Comparison of ENCODE assay signal across 15 cellular contexts in the genomic region with DNA sequence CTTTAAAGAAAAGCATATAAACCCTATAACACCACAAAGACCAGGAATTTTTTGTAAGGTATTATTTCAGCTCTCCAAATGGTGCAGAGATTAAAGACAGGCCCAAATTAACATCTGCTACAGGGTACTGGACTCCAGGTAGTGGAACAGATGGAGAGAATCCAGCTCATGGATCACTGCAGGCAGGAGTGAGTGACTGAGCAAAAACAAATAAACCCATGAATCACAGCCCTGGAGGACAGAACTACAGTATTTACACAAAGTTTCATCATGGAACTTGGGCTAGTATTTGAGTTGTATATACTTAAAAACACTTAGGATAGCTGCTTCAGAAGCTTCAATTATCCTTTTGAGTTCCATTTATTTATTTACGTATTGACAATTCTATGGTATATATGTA.
A peak's percentile ranks its signal among the peaks of the same experiment; 100 is the strongest.
DNase-seq lines count a peak whose midpoint lies in the region; ATAC-seq and TF ChIP-seq lines count a peak whose summit lies in the region.
"Had no signal": no experiment of that assay in that cellular context is flagged by ENCODE, and none has a peak within 500 bp of the region (broad histone marks: within the 10 kb centered on the region; RNA-seq: fewer than 3 reads in every experiment).

No MANE protein-coding gene starts in this region.

- H3K4me1 ChIP-seq in GM23248 (ENCODE audit: insufficient read depth) (no peaks in the 10 kb centered on the region), Panc1 (ENCODE audit: control insufficient read depth, insufficient read depth, low read length) (peaks cover 6% of the 10 kb centered on the region; the same call in 1 of the 2 replicates), mucosa of descending colon (ENCODE audit: low read depth) (no peaks in the 10 kb centered on the region)

- no peaks in the 10 kb centered on the region for H3K36me3 Mint-ChIP-seq in activated naive CD8-positive, alpha-beta T cell treated with anti-CD3 and anti-CD28 coated beads for 36 hours

- TF ChIP-seq CTCF in Panc1 (IDR thresholded peaks at IDR 0.05) (no peak), epithelial cell of proximal tubule (conservative IDR thresholded peaks at IDR 0.05; ENCODE audit: low read depth, low read length) (no peak), mucosa of descending colon (IDR thresholded peaks at IDR 0.05) (no peak)

- H3K27ac Mint-ChIP-seq in activated naive CD8-positive, alpha-beta T cell treated with anti-CD3 and anti-CD28 coated beads for 36 hours: no peak overlapping the region
- H3K27ac Mint-ChIP-seq: activated CD4-positive, alpha-beta T cell treated with anti-CD3 and anti-CD28 coated beads, Interleukin-2, amount 10 ng/mL, durations not matched to agents 7 days and 5 days; activated naive CD4-positive, alpha-beta T cell treated with anti-CD3 and anti-CD28 coated beads for 36 hours had no signal

- no peaks in the 10 kb centered on the region for H3K9me2 ChIP-seq in GM23248 (ENCODE audit: insufficient read depth)

- intact Hi-C loops in Panc1 (cut with micrococcal nuclease; ENCODE audit: unreplicated experiment) (no loop called here), mucosa of descending colon (cut with DNase I, micrococcal nuclease) (no loop called here)

- no peaks in the 10 kb centered on the region for H3K9me3 Mint-ChIP-seq in activated naive CD8-positive, alpha-beta T cell treated with anti-CD3 and anti-CD28 coated beads for 36 hours
- H3K9me3 Mint-ChIP-seq: activated CD4-positive, alpha-beta T cell treated with anti-CD3 and anti-CD28 coated beads, Interleukin-2, amount 10 ng/mL, durations not matched to agents 7 days and 5 days; activated naive CD4-positive, alpha-beta T cell treated with anti-CD3 and anti-CD28 coated beads for 36 hours had no signal

- H3K36me3 ChIP-seq in GM23248 (ENCODE audit: low read depth): no peaks in the 10 kb centered on the region
- H3K36me3 ChIP-seq in Panc1 (ENCODE audit: control insufficient read depth, insufficient read depth, low read length): no peaks in the 10 kb centered on the region
- no peaks in the 10 kb centered on the region for H3K36me3 ChIP-seq in mucosa of descending colon (ENCODE audit: low read depth)

- CTCF ChIA-PET in Panc1 (lab: Charles Lee): no interaction called here

- in situ Hi-C loops in GM23248 (cut with MboI): no loop called here
- in situ Hi-C loops in Panc1 (cut with HindIII; ENCODE audit: low pct_unique_long_range_greater_than_20kb, low sequenced_read_pairs): no loop called here

- no peaks in the 10 kb centered on the region for H4K20me1 ChIP-seq in GM23248 (ENCODE audit: insufficient read depth)

- ATAC-seq in Panc1: peak; percentile 97
- ATAC-seq in mucosa of descending colon: peak; percentile 21
- no peak for ATAC-seq in HG03095 (IDR thresholded peaks at IDR 0.05; ENCODE audit: unreplicated experiment)
- no peak for ATAC-seq in GM21529 (IDR thresholded peaks at IDR 0.05; ENCODE audit: unreplicated experiment)
- ATAC-seq: left ventricle myocardium superior had no signal

- no peaks in the 10 kb centered on the region for H3F3A ChIP-seq in GM23248 (ENCODE audit: insufficient read depth)

- H3K79me2 ChIP-seq in GM23248 (ENCODE audit: insufficient read depth): no peaks in the 10 kb centered on the region

- H3K4me2 ChIP-seq in GM23248 (ENCODE audit: unreplicated experiment): no peak overlapping the region

- no peak overlapping the region for H3K4me3 Mint-ChIP-seq in activated naive CD8-positive, alpha-beta T cell treated with anti-CD3 and anti-CD28 coated beads for 36 hours
- H3K4me3 Mint-ChIP-seq: activated CD4-positive, alpha-beta T cell treated with anti-CD3 and anti-CD28 coated beads, Interleukin-2, amount 10 ng/mL, durations not matched to agents 7 days and 5 days; activated naive CD4-positive, alpha-beta T cell treated with anti-CD3 and anti-CD28 coated beads for 36 hours; CD8-positive, alpha-beta memory T cell had no signal

- POLR2A ChIA-PET in Panc1 (lab: Charles Lee): no interaction called here

- no peak overlapping the region for H3K4me3 ChIP-seq in GM23248
- H3K4me3 ChIP-seq in Panc1 (ENCODE audit: low read depth in 2 of 2, low read length in 2 of 2): no peak overlapping the region
- H3K4me3 ChIP-seq in epithelial cell of proximal tubule (ENCODE audit: low read depth, low read length): no peak overlapping the region
- H3K4me3 ChIP-seq in mucosa of descending colon: no peak overlapping the region
- H3K4me3 ChIP-seq: SK-N-MC had no signal

- no peak overlapping the region for H2AFZ ChIP-seq in GM23248

- H3K27me3 Mint-ChIP-seq in activated naive CD8-positive, alpha-beta T cell treated with anti-CD3 and anti-CD28 coated beads for 36 hours: no peaks in the 10 kb centered on the region
- H3K27me3 Mint-ChIP-seq: activated CD4-positive, alpha-beta T cell treated with anti-CD3 and anti-CD28 coated beads, Interleukin-2, amount 10 ng/mL, durations not matched to agents 7 days and 5 days; CD8-positive, alpha-beta memory T cell had no signal

- no TSS peak for BruUV-seq in Panc1 (replicated peaks; lab: Mats Ljungman, UMichigan)

- no peaks in the 10 kb centered on the region for H3K4me1 Mint-ChIP-seq in activated naive CD8-positive, alpha-beta T cell treated with anti-CD3 and anti-CD28 coated beads for 36 hours
- H3K4me1 Mint-ChIP-seq: activated CD4-positive, alpha-beta T cell treated with anti-CD3 and anti-CD28 coated beads, Interleukin-2, amount 10 ng/mL, durations not matched to agents 7 days and 5 days had no signal

- H3K9me3 ChIP-seq in GM23248 (ENCODE audit: low read depth): no peaks in the 10 kb centered on the region
- no peaks in the 10 kb centered on the region for H3K9me3 ChIP-seq in Panc1 (ENCODE audit: control insufficient read depth, insufficient read depth, low read depth, low read length)
- no peaks in the 10 kb centered on the region for H3K9me3 ChIP-seq in mucosa of descending colon

- DNase-seq in GM23248 (peak; percentile 7), Panc1 (ENCODE audit: low read depth, low spot score) (peak; percentile 71), epithelial cell of proximal tubule (ENCODE audit: low read depth) (peak; percentile 47), mucosa of descending colon (no peak), NCI-H748 treated with DMSO at 0.1 percent for 48 hours (lab: John Stamatoyannopoulos, UW) (no peak)
- DNase-seq in activated naive CD8-positive, alpha-beta T cell treated with anti-CD3 and anti-CD28 coated beads for 36 hours: no peak
- DNase-seq: activated CD4-positive, alpha-beta T cell treated with anti-CD3 and anti-CD28 coated beads, Interleukin-2, amount 10 ng/mL, durations not matched to agents 7 days and 5 days; activated naive CD4-positive, alpha-beta T cell treated with anti-CD3 and anti-CD28 coated beads for 36 hours; CD8-positive, alpha-beta memory T cell; left ventricle myocardium superior; NCI-H2081; substantia nigra had no signal

- H3K27me3 ChIP-seq in GM23248 (replicated peaks; ENCODE audit: insufficient read depth) (no peaks in the 10 kb centered on the region), Panc1 (ENCODE audit: control insufficient read depth, insufficient read depth, low read length) (no peaks in the 10 kb centered on the region)

- H3K27ac ChIP-seq in GM23248: no peak overlapping the region
- peak overlapping the region; percentile 70; the same call in 1 of the 2 replicates for H3K27ac ChIP-seq in Panc1 (ENCODE audit: low read length)
- H3K27ac ChIP-seq: SK-N-MC had no signal

- H3K9ac ChIP-seq in GM23248: no peak overlapping the region

- 81 to 86% methylated on average over 1 of the region's 1 CpG for WGBS in GM23248 (ENCODE audit: low coverage in 1 of 2, low lambda C conversion rate in 2 of 2, missing lambda C conversion rate in 2 of 2), 2 experiments

Comparison
In these comparisons a context has a peak if more than half of its experiments do, and no peak if none do; other contexts are left out.
1. DNase-seq: peak in GM23248 (single experiment), Panc1 (single experiment) and epithelial cell of proximal tubule (single experiment); none in mucosa of descending colon (0 of 3), activated naive CD8-positive, alpha-beta T cell treated with anti-CD3 and anti-CD28 coated beads for 36 hours (single experiment) and NCI-H748 treated with DMSO at 0.1 percent for 48 hours (single experiment).
2. ATAC-seq: peak in Panc1 (single experiment) and mucosa of descending colon (single experiment); none in HG03095 (single experiment) and GM21529 (single experiment).